In genomic region chr11:64447717-64448598, GRCh38 we compare ENCODE assay signal across 7 cellular contexts.
DNase-seq lines count a peak whose midpoint lies in the region; TF ChIP-seq lines count a peak whose summit lies in the region.

No MANE protein-coding gene starts in this region.

- H3K4me3 ChIP-seq in liver (ENCODE audit: low read depth in 1 of 3, low read length in 3 of 3) (peak overlapping the region in 2 of 3 donors; percentile 42 to 60), testis (no peak overlapping the region)

- DNase-seq in GM10248 (ENCODE audit: extremely low spot score) (peak; percentile 58), M059J (ENCODE audit: low read depth) (peak; percentile 69), astrocyte of the hippocampus (ENCODE audit: low read depth, low spot score) (peak; percentile 58), testis (peak; percentile 44), cortex of kidney (lab: John Stamatoyannopoulos, UW) (no peak), NCI-H146 (lab: John Stamatoyannopoulos, UW) (no peak)

- H3K27me3 ChIP-seq in liver (ENCODE audit: control insufficient read depth in 4 of 4, insufficient read depth in 4 of 4, low read length in 3 of 4) (no peaks in the 10 kb centered on the region), testis (no peaks in the 10 kb centered on the region)

- POLR2A ChIA-PET in GM10248 (lab: Yijun Ruan, JAX), result no interaction called here

- H3K4me1 ChIP-seq in liver (ENCODE audit: control insufficient read depth in 4 of 4, insufficient read depth in 4 of 4, low read length in 3 of 4) (peaks cover 3 to 24% (median 18%) of the 10 kb centered on the region in 4 donors), testis (no peaks in the 10 kb centered on the region)

- TF ChIP-seq CTCF in GM10248 (IDR thresholded peaks at IDR 0.05; ENCODE audit: control extremely low read depth, extremely low read depth, low read depth, missing control alignments) (no peak), liver (IDR thresholded peaks at IDR 0.05; ENCODE audit: low read depth, low read length, missing input control) (no peak), testis (IDR thresholded peaks at IDR 0.05) (no peak)

- WGBS in liver, result 16% methylated on average over 18 of the region's 18 CpGs
- 35 to 45% methylated on average over 18 of the region's 18 CpGs for WGBS in testis, 2 donors

- intact Hi-C loops in testis (cut with DNase I; ENCODE audit: low total_unique reads), result no loop called here

- TF ChIP-seq POLR2A in testis (IDR thresholded peaks at IDR 0.05), result no peak

- no peak for TF ChIP-seq RAD21 in liver (IDR thresholded peaks at IDR 0.05)

- no peaks in the 10 kb centered on the region for H3K36me3 ChIP-seq in liver (ENCODE audit: control insufficient read depth in 4 of 4, insufficient read depth in 3 of 4, low read depth in 1 of 4, low read length in 3 of 4)
- no peaks in the 10 kb centered on the region for H3K36me3 ChIP-seq in testis (ENCODE audit: low read depth, missing control alignments)

- CTCF ChIA-PET in GM10248 (lab: Yijun Ruan, JAX), result interaction anchor here (0.6 to 4.6 kb wide), 32 partner anchors 9 to 261 kb away, joined by 3 to 49 read pairs (median 5); no protein-coding TSS in a partner anchor

- H3K27ac ChIP-seq in liver (ENCODE audit: low read depth in 1 of 2, low read length in 2 of 2), result peak overlapping the region; percentile 42 to 69
- H3K27ac ChIP-seq in testis, result no peak overlapping the region

- H3K9ac ChIP-seq in liver (ENCODE audit: low read depth in 1 of 2, low read length in 2 of 2), result peak overlapping the region; percentile 1 to 48

- no peaks in the 10 kb centered on the region for H3K9me3 ChIP-seq in liver (ENCODE audit: control insufficient read depth in 4 of 4, low read length in 3 of 4)
- no peaks in the 10 kb centered on the region for H3K9me3 ChIP-seq in testis

TF ChIP-seq in liver, 16 proteins besides CTCF, POLR2A, EP300 and RAD21:
- TF ChIP-seq YY1 (IDR thresholded peaks at IDR 0.05) (no peak), FOXA2 (IDR thresholded peaks at IDR 0.05) (no peak), RXRA (IDR thresholded peaks at IDR 0.05) (no peak), JUND (IDR thresholded peaks at IDR 0.05) (no peak), MAX (IDR thresholded peaks at IDR 0.05) (no peak), SP1 (IDR thresholded peaks at IDR 0.05) (no peak), FOXA1 (IDR thresholded peaks at IDR 0.05) (no peak), GABPA (IDR thresholded peaks at IDR 0.05 in 1 of 2, conservative IDR thresholded peaks at IDR 0.05 in 1 of 2) (no peak), TAF1 (conservative IDR thresholded peaks at IDR 0.05) (no peak), ATF3 (IDR thresholded peaks at IDR 0.05) (no peak), HNF4G (IDR thresholded peaks at IDR 0.05) (no peak), EGR1 (IDR thresholded peaks at IDR 0.05; ENCODE audit: low read depth in 2 of 2) (no peak), ZBTB33 (IDR thresholded peaks at IDR 0.05) (no peak), HNF4A (conservative IDR thresholded peaks at IDR 0.05) (no peak), REST (IDR thresholded peaks at IDR 0.05) (no peak), NR2F2 (IDR thresholded peaks at IDR 0.05) (no peak)

Comparison
In these comparisons a context has a peak if more than half of its experiments do, and no peak if none do; other contexts are left out.
1. DNase-seq: peak in GM10248 (single experiment), M059J (single experiment), astrocyte of the hippocampus (single experiment) and testis (single experiment); none in cortex of kidney (single experiment) and NCI-H146 (single experiment).
2. H3K27ac ChIP-seq: peak in liver (2 of 2); none in testis (0 of 2).
3. H3K4me3 ChIP-seq: peak in liver (2 of 3); none in testis (0 of 2).